36 cellular contexts compared by ENCODE assay signal in the genomic region with DNA sequence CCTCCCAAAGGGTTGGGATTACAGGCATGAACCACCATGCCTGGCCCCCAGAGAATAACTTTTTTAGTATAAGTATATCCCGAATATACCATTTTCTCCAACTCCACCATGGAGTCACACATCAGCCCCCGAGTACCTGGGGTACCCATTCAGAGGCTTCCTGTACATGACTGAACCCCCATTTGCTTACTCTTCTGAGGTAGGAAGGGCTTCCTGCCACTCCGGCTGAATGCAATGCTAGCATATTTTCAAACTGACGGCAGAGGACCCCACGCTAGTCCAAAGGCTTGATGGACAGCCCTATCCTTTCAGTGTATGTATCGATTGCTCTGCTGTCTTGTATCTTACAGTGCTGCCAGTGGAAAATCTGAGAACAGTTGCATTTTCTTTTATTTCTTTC.
"Had no signal": no experiment of that assay in that cellular context is flagged by ENCODE, and none has a peak within 500 bp of the region (broad histone marks: within the 10 kb centered on the region; RNA-seq: fewer than 3 reads in every experiment).

No MANE protein-coding gene starts in this region.

- H3K4me1 Mint-ChIP-seq: activated CD4-positive, alpha-beta T cell treated with anti-CD3 and anti-CD28 coated beads, Interleukin-2, amount 10 ng/mL, durations not matched to agents 24 days and 14 days; activated naive CD8-positive, alpha-beta T cell treated with anti-CD3 and anti-CD28 coated beads for 36 hours; activated T-helper 17 cell treated with anti-CD3 and anti-CD28 coated beads, Interleukin-2, amount 50 U/mL, for 72 hours; central memory CD8-positive, alpha-beta T cell; T-cell had no signal

- H3K36me3 Mint-ChIP-seq: activated naive CD8-positive, alpha-beta T cell treated with anti-CD3 and anti-CD28 coated beads for 36 hours; T-cell had no signal

- H3K27me3 ChIP-seq: adrenal gland, body of pancreas, cardiac muscle cell had no signal

- H3K36me3 ChIP-seq: adrenal gland, cardiac muscle cell, WERI-Rb-1 had no signal

- ATAC-seq: activated CD8-positive, alpha-beta T cell treated with anti-CD3 and anti-CD28 coated beads for 36 hours; activated naive CD4-positive, alpha-beta T cell treated with anti-CD3 and anti-CD28 coated beads, Interleukin-2, amount 50 U/mL, for 72 hours; activated T-cell treated with anti-CD3 and anti-CD28 coated beads, Interleukin-2, amount 50 U/mL, for 4 hours; activated T-cell treated with anti-CD3 and anti-CD28 coated beads, Interleukin-2, amount 50 U/mL, for 72 hours; activated T-helper 17 cell treated with anti-CD3 and anti-CD28 coated beads, Interleukin-2, amount 50 U/mL, for 72 hours; body of pancreas; T-cell; WTC11 had no signal

- H3K4me3 Mint-ChIP-seq: activated CD4-positive, alpha-beta memory T cell treated with anti-CD3 and anti-CD28 coated beads for 36 hours; activated CD4-positive, alpha-beta T cell treated with anti-CD3 and anti-CD28 coated beads, Interleukin-2, amount 10 ng/mL, durations not matched to agents 24 days and 14 days; activated CD8-positive, alpha-beta T cell treated with anti-CD3 and anti-CD28 coated beads for 36 hours; activated naive CD4-positive, alpha-beta T cell treated with anti-CD3 and anti-CD28 coated beads for 36 hours; activated naive CD8-positive, alpha-beta T cell treated with anti-CD3 and anti-CD28 coated beads for 36 hours; activated T-cell treated with anti-CD3 and anti-CD28 coated beads, Interleukin-2, amount 50 U/mL, for 4 hours; activated T-cell treated with anti-CD3 and anti-CD28 coated beads, Interleukin-2, amount 50 U/mL, for 72 hours; activated T-helper 1 cell treated with anti-CD3 and anti-CD28 coated beads, Interleukin-12 subunit alpha, Interleukin-12 subunit beta, Interleukin-2, Interleukin-4 antibody, amounts not matched to agents 30 ng/mL and 10 ng/mL and 1 ng/mL, durations not matched to agents 14 hours and 24 hours and 36 hours; activated T-helper 17 cell treated with anti-CD3 and anti-CD28 coated beads, Interleukin-2, amount 50 U/mL, for 72 hours; central memory CD8-positive, alpha-beta T cell; T-cell; T-helper 1 cell treated with Interleukin-12 subunit alpha and Interleukin-12 subunit beta and Interleukin-4 antibody, amounts not matched to agents 30 μg/mL and 1 μg/mL, for 36 hours; T-helper 2 cell treated with Interferon-gamma antibody and Interleukin-4, amounts not matched to agents 5 μg/mL and 100 μg/mL, for 36 hours; WTC11 had no signal

- H3K4me1 ChIP-seq: adrenal gland had no signal

- H3K27ac Mint-ChIP-seq: activated CD4-positive, alpha-beta memory T cell treated with anti-CD3 and anti-CD28 coated beads for 36 hours; activated CD4-positive, alpha-beta T cell treated with anti-CD3 and anti-CD28 coated beads, Interleukin-2, amount 10 ng/mL, durations not matched to agents 24 days and 14 days; activated CD8-positive, alpha-beta T cell treated with anti-CD3 and anti-CD28 coated beads for 36 hours; activated naive CD4-positive, alpha-beta T cell treated with anti-CD3 and anti-CD28 coated beads for 36 hours; activated naive CD4-positive, alpha-beta T cell treated with anti-CD3 and anti-CD28 coated beads, Interleukin-2, amount 50 U/mL, for 72 hours; activated naive CD8-positive, alpha-beta T cell treated with anti-CD3 and anti-CD28 coated beads for 36 hours; activated T-cell treated with anti-CD3 and anti-CD28 coated beads, Interleukin-2, amount 50 U/mL, for 72 hours; activated T-helper 1 cell treated with anti-CD3 and anti-CD28 coated beads, Interleukin-12 subunit alpha, Interleukin-12 subunit beta, Interleukin-2, Interleukin-4 antibody, amounts not matched to agents 30 ng/mL and 10 ng/mL and 1 ng/mL, durations not matched to agents 14 hours and 24 hours and 36 hours; activated T-helper 17 cell treated with anti-CD3 and anti-CD28 coated beads, Interleukin-2, amount 50 U/mL, for 72 hours; T-cell; T-helper 1 cell treated with Interleukin-12 subunit alpha and Interleukin-12 subunit beta and Interleukin-4 antibody, amounts not matched to agents 30 μg/mL and 1 μg/mL, for 36 hours; T-helper 2 cell treated with Interferon-gamma antibody and Interleukin-4, amounts not matched to agents 5 μg/mL and 100 μg/mL, for 36 hours; WTC11 had no signal

- DNase-seq: activated CD4-positive, alpha-beta memory T cell treated with anti-CD3 and anti-CD28 coated beads for 36 hours; activated CD4-positive, alpha-beta T cell treated with anti-CD3 and anti-CD28 coated beads for 4 hours; activated CD4-positive, alpha-beta T cell treated with anti-CD3 and anti-CD28 coated beads, Interleukin-2, amount 10 ng/mL, durations not matched to agents 24 days and 14 days; activated CD4-positive, alpha-beta T cell treated with anti-CD3 and anti-CD28 coated beads, Interleukin-2, amount 50 U/mL, for 1 hour; activated CD4-positive, alpha-beta T cell treated with anti-CD3 and anti-CD28 coated beads, Interleukin-2, amount 50 U/mL, for 4 hours; activated CD4-positive, CD25-positive, alpha-beta regulatory T cell; activated CD4-positive, CD25-positive, alpha-beta regulatory T cell treated with anti-CD3 and anti-CD28 coated beads, Interleukin-2, amount 50 U/mL, for 72 hours; activated CD8-positive, alpha-beta memory T cell treated with anti-CD3 and anti-CD28 coated beads, Interleukin-2, amount 50 U/mL, for 4 hours; activated CD8-positive, alpha-beta T cell treated with anti-CD3 and anti-CD28 coated beads for 36 hours; activated effector memory CD4-positive, alpha-beta T cell treated with anti-CD3 and anti-CD28 coated beads, Interleukin-2, amount 50 U/mL, for 16 hours; activated gamma-delta T cell treated with Interleukin-2 at 50 U/mL for 16 hours; activated naive CD4-positive, alpha-beta T cell; activated naive CD4-positive, alpha-beta T cell treated with anti-CD3 and anti-CD28 coated beads for 36 hours; activated naive CD4-positive, alpha-beta T cell treated with anti-CD3 and anti-CD28 coated beads, Interleukin-2, amount 50 U/mL, for 16 hours; activated naive CD8-positive, alpha-beta T cell treated with anti-CD3 and anti-CD28 coated beads for 36 hours; activated T-cell treated with anti-CD3 and anti-CD28 coated beads for 4 hours; activated T-cell treated with anti-CD3 and anti-CD28 coated beads, Interleukin-2, amount 50 U/mL, for 1 hour; activated T-cell treated with anti-CD3 and anti-CD28 coated beads, Interleukin-2, amount 50 U/mL, for 4 hours; activated T-cell treated with anti-CD3 and anti-CD28 coated beads, Interleukin-2, amount 50 U/mL, for 72 hours; adrenal gland; amniotic stem cell; aorta; body of pancreas; caudate nucleus; T-cell; T-helper 2 cell; T-helper 9 cell; WERI-Rb-1 had no signal

- H3K4me3 ChIP-seq: adrenal gland, body of pancreas, cardiac muscle cell had no signal

- H3K9me3 ChIP-seq: adrenal gland, body of pancreas had no signal

- H3K27ac ChIP-seq: adrenal gland, body of pancreas, cardiac muscle cell, WERI-Rb-1 had no signal

- H3K9me3 Mint-ChIP-seq: central memory CD8-positive, alpha-beta T cell had no signal
